In the genomic region with DNA sequence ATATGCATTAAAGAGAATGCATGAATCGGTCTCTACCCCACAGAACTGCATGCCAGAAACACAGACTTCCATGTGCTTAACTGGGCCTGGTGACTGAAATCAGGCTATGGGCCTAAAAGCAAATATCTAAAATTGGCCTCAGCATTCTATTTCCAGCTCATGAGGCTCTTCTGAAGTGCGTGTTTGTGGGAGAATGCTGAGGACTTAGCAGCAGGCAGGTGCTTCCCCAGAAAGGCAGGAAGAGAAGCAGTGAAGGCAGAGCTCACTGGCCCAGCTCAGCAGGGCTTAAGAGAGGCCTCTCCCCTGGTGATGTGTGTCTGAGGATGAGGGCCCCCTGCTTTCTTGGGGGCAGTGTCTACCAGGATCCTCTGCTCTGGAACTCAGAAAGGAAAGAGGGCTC, we compare ENCODE assay signal across 16 cellular contexts. TPM values are rescaled to one million over a fixed set of nuclear protein-coding genes. Genes with fewer than 3 reads are reported as not detected.
A peak's percentile ranks its signal among the peaks of the same experiment; 100 is the strongest.
DNase-seq lines count a peak whose midpoint lies in the region; ATAC-seq, FAIRE-seq and TF ChIP-seq lines count a peak whose summit lies in the region.
"Had no signal": no experiment of that assay in that cellular context is flagged by ENCODE, and none has a peak within 500 bp of the region (broad histone marks: within the 10 kb centered on the region; RNA-seq: fewer than 3 reads in every experiment).

No MANE protein-coding gene starts in this region.

- peak overlapping the region; percentile 65 for H3K27ac ChIP-seq in lower lobe of right lung

- H3K36me3 ChIP-seq in lower lobe of right lung, result peaks cover 49% of the 10 kb centered on the region

- DNase-seq in lower lobe of right lung (no peak), NCI-H146 (lab: John Stamatoyannopoulos, UW) (no peak), RCC 7860 (ENCODE audit: low spot score) (no peak), posterior vena cava (ENCODE audit: low spot score) (no peak), NOMO-1 treated with dmso at 0.1 percent for 144 hours (lab: John Stamatoyannopoulos, UW; ENCODE audit: unreplicated experiment) (no peak)
- DNase-seq: activated CD8-positive, alpha-beta memory T cell treated with anti-CD3 and anti-CD28 coated beads, Interleukin-2, amount 10 ng/mL, durations not matched to agents 7 days and 5 days; cortex of kidney; naive thymus-derived CD8-positive, alpha-beta T cell; NCI-H2029 treated with DMSO at 0.1 percent for 48 hours; T-helper 9 cell had no signal

- intact Hi-C loops in lower lobe of right lung (cut with DNase I) (no loop called here), posterior vena cava (cut with DNase I) (no loop called here)

- H3K4me1 ChIP-seq in lower lobe of right lung, result peaks cover 16% of the 10 kb centered on the region

- no peak overlapping the region for H3K4me3 ChIP-seq in lower lobe of right lung
- H3K4me3 ChIP-seq: skin epidermis had no signal

- H3K27me3 ChIP-seq in lower lobe of right lung (ENCODE audit: low read depth), result no peaks in the 10 kb centered on the region

- no peak for TF ChIP-seq CTCF in lower lobe of right lung (IDR thresholded peaks at IDR 0.05)

- ATAC-seq in GM18502 (IDR thresholded peaks at IDR 0.05; ENCODE audit: poor library complexity, unreplicated experiment), result peak; percentile 78
- ATAC-seq in GM21737 (IDR thresholded peaks at IDR 0.05; ENCODE audit: unreplicated experiment), result peak; percentile 68
- ATAC-seq in HG03520 (IDR thresholded peaks at IDR 0.05; ENCODE audit: unreplicated experiment), result peak; percentile 72
- peak; percentile 79 to 85 for ATAC-seq in lower lobe of right lung
- ATAC-seq: activated CD8-positive, alpha-beta memory T cell treated with anti-CD3 and anti-CD28 coated beads, Interleukin-2, amount 10 ng/mL, durations not matched to agents 7 days and 5 days; naive thymus-derived CD8-positive, alpha-beta T cell; Panc1 had no signal

- H3K9me3 ChIP-seq in lower lobe of right lung, result no peaks in the 10 kb centered on the region

- no peak for FAIRE-seq in RCC 7860 (lab: Jason Lieb, UNC)
- FAIRE-seq: keratinocyte had no signal

RNA-seq across cellular contexts. Expression of a gene that starts 48.6 kb away (rescaled TPM):
- 108 TPM for total RNA-seq in lower lobe of right lung
- total RNA-seq in posterior vena cava, result 100 to 1,000 TPM; 178 to 238 TPM
